Comparison of ENCODE assay signal across 19 cellular contexts in the genomic region with DNA sequence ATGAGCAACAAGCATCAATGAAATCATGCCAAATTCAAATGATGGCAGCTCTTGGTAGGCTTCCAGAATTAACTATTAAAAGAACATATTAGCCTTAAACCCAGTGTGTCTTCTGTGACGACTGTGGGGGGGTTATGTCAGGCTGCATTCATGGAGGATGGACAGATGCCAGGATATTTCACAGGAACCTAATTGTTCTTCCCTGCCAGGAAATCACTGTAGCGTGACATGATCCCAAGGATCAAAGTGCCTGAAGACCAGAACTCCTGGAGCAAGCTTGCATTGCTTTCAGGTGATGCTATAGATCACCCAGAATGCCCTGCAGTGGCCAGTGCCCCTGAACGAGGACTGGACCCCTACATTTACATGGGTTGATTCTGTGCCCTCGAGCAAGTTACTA.
DNase-seq lines count a peak whose midpoint lies in the region; FAIRE-seq and TF ChIP-seq lines count a peak whose summit lies in the region.
"Had no signal": no experiment of that assay in that cellular context is flagged by ENCODE, and none has a peak within 500 bp of the region (broad histone marks: within the 10 kb centered on the region; RNA-seq: fewer than 3 reads in every experiment).

No MANE protein-coding gene starts in this region.

- H2AK5ac ChIP-seq in H9 (ENCODE audit: insufficient read length, low read length), result no peak overlapping the region

- H2BK5ac ChIP-seq in H9 (ENCODE audit: insufficient read length, low read length), result no peak overlapping the region

- H4K8ac ChIP-seq in H9 (replicated peaks; ENCODE audit: insufficient read length, low read depth, low read length), result no peak overlapping the region

- H3K23ac ChIP-seq in H9 (ENCODE audit: insufficient read length, low read depth, low read length), result no peak overlapping the region

- H3K27me3 Mint-ChIP-seq in nephron (ENCODE audit: low read depth) (no peaks in the 10 kb centered on the region), H9 (ENCODE audit: low read depth) (no peaks in the 10 kb centered on the region)

- no peak overlapping the region for H3K4me2 ChIP-seq in H9 (ENCODE audit: insufficient read depth, insufficient read length, low read length)
- H3K4me2 ChIP-seq: PC-9 had no signal

- H3K27ac Mint-ChIP-seq in nephron (peak overlapping the region in 2 of 3 experiments; percentile 67 to 70), H9 (no peak overlapping the region)

- H3K4me3 Mint-ChIP-seq in nephron (no peak overlapping the region), H9 (no peak overlapping the region)

- peak; percentile 10 to 41 for DNase-seq in SHP77 (lab: John Stamatoyannopoulos, UW)
- DNase-seq in SHP77 treated with DMSO at 0.1 percent for 48 hours (lab: John Stamatoyannopoulos, UW), result no peak
- peak; percentile 24 to 52 for DNase-seq in NCI-H2081 (lab: John Stamatoyannopoulos, UW)
- DNase-seq in SK-MEL-5 (ENCODE audit: low read depth, low spot score), result peak; percentile 70
- no peak for DNase-seq in NCI-H1436 (lab: John Stamatoyannopoulos, UW)
- DNase-seq in H54 (ENCODE audit: insufficient read length, low spot score), result no peak
- no peak for DNase-seq in H9
- DNase-seq: activated naive CD4-positive, alpha-beta T cell treated with anti-CD3 and anti-CD28 coated beads, Interleukin-2, amount 50 U/mL, for 16 hours; activated T-cell treated with anti-CD3 and anti-CD28 coated beads for 4 hours; body of pancreas; EL; NCI-H526; ovary; PC-9; stimulated activated CD4-positive, alpha-beta T cell treated with anti-CD3 and anti-CD28 coated beads, Interleukin-2, amount 100 ng/mL, for 48 hours had no signal

- H3K9me3 Mint-ChIP-seq in nephron, result no peaks in the 10 kb centered on the region
- no peaks in the 10 kb centered on the region for H3K9me3 Mint-ChIP-seq in H9

- H3K27ac ChIP-seq in H9 (ENCODE audit: insufficient read length, low read depth, low read length), result no peak overlapping the region
- H3K27ac ChIP-seq: body of pancreas, C4-2B, coronary artery, ovary, PC-9 had no signal

- no peak overlapping the region for H2BK12ac ChIP-seq in H9 (ENCODE audit: insufficient read length, low read depth, low read length)

- no peaks in the 10 kb centered on the region for H3K4me1 Mint-ChIP-seq in nephron
- no peaks in the 10 kb centered on the region for H3K4me1 Mint-ChIP-seq in H9

- no peaks in the 10 kb centered on the region for H3K36me3 Mint-ChIP-seq in nephron (ENCODE audit: low read depth)
- no peaks in the 10 kb centered on the region for H3K36me3 Mint-ChIP-seq in H9 (ENCODE audit: insufficient read depth in 1 of 3, low read depth in 3 of 3)

- H2AFZ ChIP-seq in H9 (ENCODE audit: low read length), result no peak overlapping the region
- H2AFZ ChIP-seq: PC-9 had no signal

- H4K5ac ChIP-seq in H9 (ENCODE audit: insufficient read length, low read depth, low read length), result no peak overlapping the region

- FAIRE-seq in H54 (lab: Jason Lieb, UNC), result no peak
- FAIRE-seq: frontal cortex had no signal

- TF ChIP-seq POLR2A in H54 (IDR thresholded peaks at IDR 0.05; ENCODE audit: low read depth, low read length), result no peak

- no peaks in the 10 kb centered on the region for H4K20me1 ChIP-seq in H9 (ENCODE audit: control insufficient read depth, insufficient read depth, insufficient read length)

- H3K18ac ChIP-seq in H9 (ENCODE audit: insufficient read length, low read depth, low read length), result no peak overlapping the region

- in situ Hi-C loops in SK-MEL-5 (cut with HindIII; ENCODE audit: low pct_unique_long_range_greater_than_20kb, low sequenced_read_pairs), result no loop called here

- no peak overlapping the region for H2BK120ac ChIP-seq in H9 (ENCODE audit: low read depth, low read length, poor library complexity, severe bottlenecking)

- no peak overlapping the region for H3K56ac ChIP-seq in H9 (ENCODE audit: insufficient read length, low read depth, low read length)

- no peaks in the 10 kb centered on the region for H3K27me3 ChIP-seq in H9 (ENCODE audit: insufficient read depth, low read length)
- H3K27me3 ChIP-seq: body of pancreas, ovary had no signal

- WGBS in H9 (ENCODE audit: extremely low coverage, insufficient read length, low lambda C conversion rate), result no CpG with 5 or more reads among the region's 4 CpGs

- H4K91ac ChIP-seq in H9 (ENCODE audit: insufficient read length, low read depth, low read length), result no peak overlapping the region

- no peaks in the 10 kb centered on the region for H3K4me1 ChIP-seq in H9 (ENCODE audit: insufficient read depth, low read length)
- H3K4me1 ChIP-seq: body of pancreas had no signal

- no peak overlapping the region for H3T11ph ChIP-seq in H9 (ENCODE audit: low read length)

- no peak overlapping the region for H2BK15ac ChIP-seq in H9 (ENCODE audit: low read depth, low read length)

- H3K14ac ChIP-seq in H9 (ENCODE audit: insufficient read depth, low read length), result no peak overlapping the region

- no peaks in the 10 kb centered on the region for H3K79me2 ChIP-seq in H9 (ENCODE audit: insufficient read depth, low read length)

- no peaks in the 10 kb centered on the region for H3K79me1 ChIP-seq in H9 (ENCODE audit: insufficient read depth, low read depth, low read length, poor library complexity, severe bottlenecking)

- H2BK20ac ChIP-seq in H9 (ENCODE audit: low read depth, low read length, poor library complexity, severe bottlenecking), result no peak overlapping the region

- no peak overlapping the region for H3K9ac ChIP-seq in H9 (ENCODE audit: extremely low read depth, insufficient read length, low read length)

- H3K9me3 ChIP-seq in H9 (ENCODE audit: control insufficient read depth, low read depth, low read length), result no peaks in the 10 kb centered on the region
- H3K9me3 ChIP-seq: body of pancreas, ovary had no signal

- H3K23me2 ChIP-seq in H9 (ENCODE audit: insufficient read length, low read depth, low read length, poor library complexity, severe bottlenecking), result no peaks in the 10 kb centered on the region

- TF ChIP-seq CTCF in nephron (IDR thresholded peaks at IDR 0.05; ENCODE audit: unreplicated experiment in 3 of 3), result no peak
- no peak for TF ChIP-seq CTCF in H9 (conservative IDR thresholded peaks at IDR 0.05)

- H3K4ac ChIP-seq in H9 (ENCODE audit: low read depth, low read length), result no peak overlapping the region

Comparison
In these comparisons a context has a peak if more than half of its experiments do, and no peak if none do; other contexts are left out.
1. DNase-seq: peak in SHP77 (2 of 2), NCI-H2081 (2 of 2) and SK-MEL-5 (single experiment); none in SHP77 treated with DMSO at 0.1 percent for 48 hours (single experiment), NCI-H1436 (single experiment), H54 (single experiment) and H9 (single experiment).
2. H3K27ac Mint-ChIP-seq: peak in nephron (2 of 3); none in H9 (0 of 3).